8 cellular contexts compared by ENCODE assay signal in genomic region chr2:72915907-72916742, GRCh38. TPM values are rescaled to one million over a fixed set of nuclear protein-coding genes. Genes with fewer than 3 reads are reported as not detected.
DNase-seq lines count a peak whose midpoint lies in the region; ATAC-seq and TF ChIP-seq lines count a peak whose summit lies in the region.

No MANE protein-coding gene starts in this region.

- H3K27ac ChIP-seq in right atrium auricular region: no peak overlapping the region

- DNase-seq in NCI-H2227 (lab: John Stamatoyannopoulos, UW; ENCODE audit: unreplicated experiment): peak; percentile 58
- DNase-seq in NCI-H2227 treated with DMSO at 0.1 percent for 48 hours (lab: John Stamatoyannopoulos, UW): no peak
- DNase-seq in NCI-H128 (lab: John Stamatoyannopoulos, UW; ENCODE audit: unreplicated experiment): peak; percentile 29
- peak; percentile 63 to 70 for DNase-seq in activated T-cell treated with anti-CD3 and anti-CD28 coated beads, Interleukin-2, amount 50 U/mL, for 48 hours
- DNase-seq in right atrium auricular region (ENCODE audit: low spot score): no peak
- DNase-seq in retinal pigment epithelial cell (ENCODE audit: low read depth): no peak
- no peak for DNase-seq in SKM-1 treated with dmso at 0.1 percent for 144 hours (lab: John Stamatoyannopoulos, UW; ENCODE audit: unreplicated experiment)

- H3K36me3 ChIP-seq in right atrium auricular region: no peaks in the 10 kb centered on the region

- H3K4me3 ChIP-seq in right atrium auricular region (peak overlapping the region; percentile 15 to 44), retinal pigment epithelial cell (ENCODE audit: low read length) (peak overlapping the region; percentile 7)

- peak; percentile 57 for ATAC-seq in HG02588 (IDR thresholded peaks at IDR 0.05; ENCODE audit: unreplicated experiment)

- peaks cover 0 to 58% of the 10 kb centered on the region in 2 donors for H3K4me1 ChIP-seq in right atrium auricular region

- TF ChIP-seq CTCF in right atrium auricular region (IDR thresholded peaks at IDR 0.05) (no peak), retinal pigment epithelial cell (conservative IDR thresholded peaks at IDR 0.05; ENCODE audit: low read depth, low read length) (no peak)

- peaks cover 67 to 87% of the 10 kb centered on the region in 2 donors for H3K27me3 ChIP-seq in right atrium auricular region

- H3K9me3 ChIP-seq in right atrium auricular region: no peaks in the 10 kb centered on the region

RNA-seq across cellular contexts. Expression of gene EMX1, which starts 1.2 kb away (rescaled TPM):
- total RNA-seq in right atrium auricular region: under 1 TPM in 1 of 2 donors, not detected in 1; 0.31 TPM

RNA-seq across cellular contexts. Expression of gene SPR, which starts 28.9 kb away (rescaled TPM):
- total RNA-seq in right atrium auricular region: 10 to 100 TPM; 34.5 to 47.8 TPM

Comparison
In these comparisons a context has a peak if more than half of its experiments do, and no peak if none do; other contexts are left out.
1. DNase-seq: peak in NCI-H2227 (single experiment), NCI-H128 (single experiment) and activated T-cell treated with anti-CD3 and anti-CD28 coated beads, Interleukin-2, amount 50 U/mL, for 48 hours (2 of 2); none in NCI-H2227 treated with DMSO at 0.1 percent for 48 hours (single experiment), right atrium auricular region (single experiment), retinal pigment epithelial cell (single experiment) and SKM-1 treated with dmso at 0.1 percent for 144 hours (single experiment).